Comparison of ENCODE assay signal across 9 cellular contexts in genomic region chr6:78611886-78612480, GRCh38.
DNase-seq lines count a peak whose midpoint lies in the region; ATAC-seq, FAIRE-seq and TF ChIP-seq lines count a peak whose summit lies in the region.
"Had no signal": no experiment of that assay in that cellular context is flagged by ENCODE, and none has a peak within 500 bp of the region (broad histone marks: within the 10 kb centered on the region; RNA-seq: fewer than 3 reads in every experiment).

No MANE protein-coding gene starts in this region.

- H3K9ac ChIP-seq in IMR-90 (ENCODE audit: low read depth, low read length) (no peak overlapping the region), GM12878 (ENCODE audit: control insufficient read depth, insufficient read depth, low read length) (no peak overlapping the region), neural progenitor cell (no peak overlapping the region)

- no peak overlapping the region for H4K5ac ChIP-seq in IMR-90 (ENCODE audit: low read depth, low read length)

- H2BK120ac ChIP-seq in IMR-90 (ENCODE audit: low read depth, low read length) = no peak overlapping the region

- no peak overlapping the region for H2AK5ac ChIP-seq in IMR-90 (ENCODE audit: low read depth, low read length)

- no peak overlapping the region for H3K27ac Mint-ChIP-seq in neural progenitor cell
- H3K27ac Mint-ChIP-seq: dendritic cell treated with granulocyte-macrophage colony-stimulating factor and Interleukin-4, amounts not matched to agents 40 ng/mL and 50 ng/mL, for 4 days had no signal

- CTCF ChIA-PET in IMR-90 (lab: Yijun Ruan, JAX) = interaction anchor here (0.7 to 1.0 kb wide), 2 partner anchors 14 to 97 kb away, joined by 3 read pairs; no protein-coding TSS in a partner anchor
- CTCF ChIA-PET in GM12878 (lab: Yijun Ruan, JAX) = interaction anchor here (0.6 to 2.1 kb wide), 3 partner anchors 11 to 20 kb away, joined by 3 to 10 read pairs (median 5); no protein-coding TSS in a partner anchor

- TF ChIP-seq RAD21 in IMR-90 (IDR thresholded peaks at IDR 0.05; ENCODE audit: low read length) (peak; percentile 37), GM12878 (IDR thresholded peaks at IDR 0.05; ENCODE audit: insufficient read depth, low read depth, low read length) (peak; percentile 32; the same call in 1 of the 2 replicates)

- no CpG with 5 or more reads among the region's 4 CpGs for WGBS in IMR-90 (ENCODE audit: extremely low coverage in 2 of 2, insufficient read length in 1 of 2), 2 experiments
- 31% methylated on average over 4 of the region's 4 CpGs for WGBS in GM12878 (ENCODE audit: insufficient coverage, insufficient replicate concordance, low lambda C conversion rate, missing lambda C conversion rate)

- BruUV-seq in IMR-90 (replicated peaks; lab: Mats Ljungman, UMichigan) (no TSS peak), GM12878 (replicated peaks; lab: Mats Ljungman, UMichigan) (no TSS peak)

- H3K4me1 ChIP-seq in IMR-90 (ENCODE audit: control insufficient read depth, insufficient read depth, low read length) (peaks cover 10% of the 10 kb centered on the region), GM12878 (ENCODE audit: control insufficient read depth, insufficient read depth, low read length) (no peaks in the 10 kb centered on the region), neural progenitor cell (no peaks in the 10 kb centered on the region)

- H4K20me1 ChIP-seq in IMR-90 (ENCODE audit: insufficient read depth, low read length) (no peaks in the 10 kb centered on the region), GM12878 (ENCODE audit: control insufficient read depth, insufficient read depth) (no peaks in the 10 kb centered on the region), neural progenitor cell (ENCODE audit: low read depth) (no peaks in the 10 kb centered on the region)

- H3K9me3 Mint-ChIP-seq in neural progenitor cell = no peaks in the 10 kb centered on the region
- H3K9me3 Mint-ChIP-seq: dendritic cell treated with granulocyte-macrophage colony-stimulating factor and Interleukin-4, amounts not matched to agents 40 ng/mL and 50 ng/mL, for 4 days had no signal

- no peak overlapping the region for H3K4me3 Mint-ChIP-seq in neural progenitor cell
- H3K4me3 Mint-ChIP-seq: dendritic cell treated with granulocyte-macrophage colony-stimulating factor and Interleukin-4, amounts not matched to agents 40 ng/mL and 50 ng/mL, for 4 days had no signal

- dilution Hi-C loops in IMR-90 (cut with HindIII; ENCODE audit: low sequenced_read_pairs, unreplicated experiment) = no loop called here

- TF ChIP-seq CTCF in GM12865 (IDR thresholded peaks at IDR 0.05; ENCODE audit: insufficient read depth, low read depth, low read length, missing control alignments) (peak; percentile 30), IMR-90 (conservative IDR thresholded peaks at IDR 0.05; ENCODE audit: low read depth, low read length) (peak; percentile 62), GM12878 (IDR thresholded peaks at IDR 0.05 in 2 of 3, conservative IDR thresholded peaks at IDR 0.05 in 1 of 3; ENCODE audit: control insufficient read depth in 2 of 3, extremely low read depth in 1 of 3, insufficient read depth in 1 of 3, low read depth in 3 of 3, low read length in 3 of 3) (peak; percentile 29 to 53 (median 42); a peak in 4 of 6 replicates), neural progenitor cell (IDR thresholded peaks at IDR 0.05) (peak; percentile 68), omental fat pad (IDR thresholded peaks at IDR 0.05) (no peak)

- intact Hi-C loops in IMR-90 (cut with micrococcal nuclease) (loop anchor here (5.0 kb wide), 1 partner anchor 175 kb away; no protein-coding TSS in a partner anchor), GM12878 (cut with micrococcal nuclease; ENCODE audit: unreplicated experiment) (no loop called here)

- H4K91ac ChIP-seq in IMR-90 (ENCODE audit: insufficient read depth, low read depth, low read length) = no peak overlapping the region

- H2BK20ac ChIP-seq in IMR-90 (ENCODE audit: low read depth, low read length) = no peak overlapping the region

- H3K36me3 ChIP-seq in IMR-90 (ENCODE audit: control insufficient read depth, insufficient read depth, low read length) = no peaks in the 10 kb centered on the region
- no peaks in the 10 kb centered on the region for H3K36me3 ChIP-seq in GM12878 (ENCODE audit: control insufficient read depth in 2 of 2, insufficient read depth in 2 of 2, low read length in 1 of 2)
- H3K36me3 ChIP-seq in neural progenitor cell = no peaks in the 10 kb centered on the region

- H3K4me2 ChIP-seq in IMR-90 (ENCODE audit: low read depth, low read length) = no peak overlapping the region
- no peak overlapping the region for H3K4me2 ChIP-seq in GM12878 (ENCODE audit: control insufficient read depth, insufficient read depth)
- no peak overlapping the region for H3K4me2 ChIP-seq in neural progenitor cell

- no peak overlapping the region for H3K14ac ChIP-seq in IMR-90 (replicated peaks; ENCODE audit: low read depth, low read length)

- no peak overlapping the region for H3K18ac ChIP-seq in IMR-90 (ENCODE audit: low read depth, low read length)

- H2BK5ac ChIP-seq in IMR-90 (ENCODE audit: low read depth, low read length, poor library complexity, severe bottlenecking) = no peak overlapping the region

- SMC1A ChIA-PET in GM12878 (lab: Charles Lee; ENCODE audit: uncharacterized antibody, unreplicated experiment) = no interaction called here

- no peak overlapping the region for H3K23ac ChIP-seq in IMR-90 (ENCODE audit: low read depth, low read length)

- H2BK15ac ChIP-seq in IMR-90 (ENCODE audit: low read depth, low read length) = no peak overlapping the region

- peak; percentile 61; the same call in 1 of the 2 replicates for ATAC-seq in IMR-90 (ENCODE audit: low read depth)
- ATAC-seq in GM12878 = peak; percentile 71
- no peak for ATAC-seq in omental fat pad (ENCODE audit: low FRiP score)
- ATAC-seq in GM21576 (IDR thresholded peaks at IDR 0.05; ENCODE audit: unreplicated experiment) = no peak

- H3K4me3 ChIP-seq in GM12865 (ENCODE audit: low read depth, low read length) = no peak overlapping the region
- no peak overlapping the region for H3K4me3 ChIP-seq in IMR-90 (ENCODE audit: insufficient read depth, low read depth, low read length)
- no peak overlapping the region for H3K4me3 ChIP-seq in GM12878
- H3K4me3 ChIP-seq in neural progenitor cell = no peak overlapping the region

- RAD21 ChIA-PET in GM12878 (lab: Charles Lee; ENCODE audit: unreplicated experiment) = no interaction called here

- in situ Hi-C loops in IMR-90 (cut with MboI; ENCODE audit: low sequenced_read_pairs) (loop anchor here (25.0 kb wide), 1 partner anchor 1150 kb away; the partner anchor contains the start of gene HTR1B), GM12878 (cut with MboI) (loop anchor here (10.0 kb wide), 1 partner anchor 1147 kb away; the partner anchor contains the start of gene HTR1B)

- no peak overlapping the region for H3K4ac ChIP-seq in IMR-90 (ENCODE audit: low read depth, low read length)

- no peak overlapping the region for H3K56ac ChIP-seq in IMR-90 (ENCODE audit: extremely low read depth, insufficient read depth, low read length)

- peak; percentile 16 for DNase-seq in GM12865 (ENCODE audit: low read depth)
- no peak for DNase-seq in IMR-90
- DNase-seq in GM12878 (ENCODE audit: low read depth, low spot score) = no peak
- DNase-seq in neural progenitor cell (ENCODE audit: low spot score) = peak; percentile 5
- DNase-seq in omental fat pad (ENCODE audit: low spot score) = no peak
- no peak for DNase-seq in NCI-H128 (lab: John Stamatoyannopoulos, UW; ENCODE audit: unreplicated experiment)
- DNase-seq: stimulated activated CD4-positive, alpha-beta T cell treated with anti-CD3 and anti-CD28 coated beads, Interleukin-4, amount 100 ng/mL, for 4 hours had no signal

- 0 out of 4 replicates have a peak, but pooled peaks cover 0 to 1% of the 10 kb centered on the region in 2 experiments for H3K79me1 ChIP-seq in IMR-90 (ENCODE audit: low read depth in 1 of 2, low read length in 2 of 2)

- peak; percentile 23 for FAIRE-seq in GM12878 (lab: Jason Lieb, UNC)

- H3K27me3 Mint-ChIP-seq in neural progenitor cell (ENCODE audit: insufficient read depth, low read depth) = peaks cover 3% of the 10 kb centered on the region
- H3K27me3 Mint-ChIP-seq: dendritic cell treated with granulocyte-macrophage colony-stimulating factor and Interleukin-4, amounts not matched to agents 40 ng/mL and 50 ng/mL, for 4 days had no signal

- H4K8ac ChIP-seq in IMR-90 (ENCODE audit: low read depth in 2 of 2, low read length in 2 of 2) = no peak overlapping the region

- H3K79me2 ChIP-seq in GM12878 (ENCODE audit: control insufficient read depth, insufficient read depth, low read length) = no peaks in the 10 kb centered on the region
- H3K79me2 ChIP-seq in neural progenitor cell (ENCODE audit: low read depth) = no peaks in the 10 kb centered on the region

- H3K27me3 ChIP-seq in IMR-90 (ENCODE audit: control insufficient read depth, insufficient read depth, low read length) = no peaks in the 10 kb centered on the region
- H3K27me3 ChIP-seq in GM12878 (replicated peaks in 1 of 2; ENCODE audit: control insufficient read depth in 2 of 2, insufficient read depth in 2 of 2, low read length in 1 of 2) = no peaks in the 10 kb centered on the region
- H3K27me3 ChIP-seq in neural progenitor cell = no peaks in the 10 kb centered on the region

- H3K9me3 ChIP-seq in IMR-90 (ENCODE audit: control insufficient read depth, insufficient read depth, low read length) (no peaks in the 10 kb centered on the region), GM12878 (replicated peaks; ENCODE audit: control insufficient read depth, insufficient read depth, low read length) (no peaks in the 10 kb centered on the region), neural progenitor cell (ENCODE audit: low read depth) (no peaks in the 10 kb centered on the region)

- TF ChIP-seq EP300 in GM12878 (IDR thresholded peaks at IDR 0.05; ENCODE audit: borderline replicate concordance in 1 of 2, control insufficient read depth in 1 of 2, low read depth in 2 of 2, low read length in 2 of 2) = no peak

- H3K27ac ChIP-seq in IMR-90 (ENCODE audit: insufficient read depth, low read length) (no peak overlapping the region), GM12878 (ENCODE audit: control insufficient read depth, insufficient read depth) (no peak overlapping the region), neural progenitor cell (no peak overlapping the region)

- no peaks in the 10 kb centered on the region for H3K36me3 Mint-ChIP-seq in neural progenitor cell

- TF ChIP-seq POLR2A in IMR-90 (IDR thresholded peaks at IDR 0.05; ENCODE audit: low read depth, low read length) = no peak
- no peak for TF ChIP-seq POLR2A in GM12878 (IDR thresholded peaks at IDR 0.05; ENCODE audit: low read depth, low read length)

- H2AFZ ChIP-seq in IMR-90 (replicated peaks; ENCODE audit: low read length, poor library complexity) = no peak overlapping the region
- H2AFZ ChIP-seq in GM12878 (ENCODE audit: control insufficient read depth, low read depth, low read length) = no peak overlapping the region
- H2AFZ ChIP-seq in neural progenitor cell (replicated peaks) = no peak overlapping the region

- no peaks in the 10 kb centered on the region for H3F3A ChIP-seq in neural progenitor cell (ENCODE audit: low read depth)

- no peaks in the 10 kb centered on the region for H3K4me1 Mint-ChIP-seq in neural progenitor cell

- POLR2A ChIA-PET in IMR-90 (lab: Charles Lee; ENCODE audit: unreplicated experiment) (no interaction called here), GM12878 (lab: Charles Lee) (no interaction called here)

- no peak overlapping the region for H2AK9ac ChIP-seq in IMR-90 (replicated peaks; ENCODE audit: low read depth, low read length, poor library complexity)

- peaks cover 2% of the 10 kb centered on the region for H3K9me1 ChIP-seq in IMR-90 (ENCODE audit: insufficient read depth, low read length)

Comparison
In these comparisons a context has a peak if more than half of its experiments do, and no peak if none do; other contexts are left out.
1. DNase-seq: peak in GM12865 (single experiment) and neural progenitor cell (single experiment); none in IMR-90 (single experiment), GM12878 (single experiment), omental fat pad (single experiment) and NCI-H128 (single experiment).
2. CTCF ChIP-seq: peak in GM12865 (single experiment), IMR-90 (single experiment), GM12878 (3 of 3) and neural progenitor cell (single experiment); none in omental fat pad (0 of 3).
3. ATAC-seq: peak in IMR-90 (single experiment) and GM12878 (single experiment); none in omental fat pad (single experiment) and GM21576 (single experiment).